ENCODE assay signal across 1 cellular context in genomic region chr5:173917788-173918786, GRCh38.
TF ChIP-seq lines count a peak whose summit lies in the region.

No MANE protein-coding gene starts in this region.

TF ChIP-seq in K562, 482 proteins besides CTCF, POLR2A, EP300 and RAD21 (continued from another document and continues in another):
- TF ChIP-seq DLX4 (CRISPR knock-in tag; IDR thresholded peaks at IDR 0.05) (no peak), RFX1 (IDR thresholded peaks at IDR 0.05) (no peak), ATF1 (CRISPR knock-in tag; IDR thresholded peaks at IDR 0.05) (no peak), ATF1 (tag; IDR thresholded peaks at IDR 0.05) (peak; percentile 64), RB1 (IDR thresholded peaks at IDR 0.05; ENCODE audit: low read depth) (peak; percentile 68; the same call in 1 of the 2 replicates), CHAMP1 (IDR thresholded peaks at IDR 0.05) (no peak), ATF6 (CRISPR knock-in tag; IDR thresholded peaks at IDR 0.05) (no peak), ZZZ3 (IDR thresholded peaks at IDR 0.05) (no peak; the same call in 1 of the 2 replicates), ZNF586 (CRISPR knock-in tag; conservative IDR thresholded peaks at IDR 0.05) (no peak), DMBX1 (CRISPR knock-in tag; IDR thresholded peaks at IDR 0.05; ENCODE audit: borderline replicate concordance) (no peak), FOXJ2 (tag; IDR thresholded peaks at IDR 0.05) (peak; percentile 18; the same call in 1 of the 2 replicates), PATZ1 (CRISPR knock-in tag; IDR thresholded peaks at IDR 0.05; ENCODE audit: borderline replicate concordance) (no peak), MAFF (IDR thresholded peaks at IDR 0.05; ENCODE audit: low read length) (peak; percentile 79), ZNF507 (tag; conservative IDR thresholded peaks at IDR 0.05) (no peak), MITF (IDR thresholded peaks at IDR 0.05) (no peak), RNF2 (IDR thresholded peaks at IDR 0.05) (no peak), ZBTB2 (IDR thresholded peaks at IDR 0.05) (0 out of 2 replicates have a peak, but pooled peaks have one; percentile 6), HIVEP1 (CRISPR knock-in tag; IDR thresholded peaks at IDR 0.05) (no peak), NCOA6 (IDR thresholded peaks at IDR 0.05) (no peak), ZNF175 (CRISPR knock-in tag; IDR thresholded peaks at IDR 0.05; ENCODE audit: low read depth) (no peak), RBM15 (IDR thresholded peaks at IDR 0.05; ENCODE audit: insufficient read depth, low read length) (no peak), PTRF (tag; IDR thresholded peaks at IDR 0.05) (no peak), CBX2 (IDR thresholded peaks at IDR 0.05; ENCODE audit: insufficient read depth, low read length, poor library complexity, severe bottlenecking) (no peak), TRIM25 (IDR thresholded peaks at IDR 0.05; ENCODE audit: borderline replicate concordance) (no peak), ID3 (CRISPR knock-in tag; IDR thresholded peaks at IDR 0.05) (no peak), ID3 (tag; IDR thresholded peaks at IDR 0.05) (no peak), NBN (IDR thresholded peaks at IDR 0.05; ENCODE audit: low read depth) (peak; percentile 60; the same call in 1 of the 2 replicates), REST (CRISPR knock-in tag; IDR thresholded peaks at IDR 0.05; ENCODE audit: low read depth) (no peak), TAL1 (IDR thresholded peaks at IDR 0.05) (0 out of 2 replicates have a peak, but pooled peaks have one; percentile 3), RHOXF2B (CRISPR knock-in tag; conservative IDR thresholded peaks at IDR 0.05) (no peak), HNRNPUL1 (IDR thresholded peaks at IDR 0.05; ENCODE audit: low read length) (no peak), WHSC1 (IDR thresholded peaks at IDR 0.05; ENCODE audit: low read length) (no peak), KDM5B (IDR thresholded peaks at IDR 0.05; ENCODE audit: insufficient replicate concordance, low read depth, low read length) (peak; percentile 93), ZMIZ1 (IDR thresholded peaks at IDR 0.05; ENCODE audit: low read depth in 2 of 2, low read length in 2 of 2) (no peak), ZEB2 (IDR thresholded peaks at IDR 0.05) (no peak; the same call in 1 of the 2 replicates), DIDO1 (tag; IDR thresholded peaks at IDR 0.05; ENCODE audit: low read depth) (no peak), POLR2AphosphoS2 (IDR thresholded peaks at IDR 0.05; ENCODE audit: low read length) (no peak), GABPB2 (CRISPR knock-in tag; conservative IDR thresholded peaks at IDR 0.05) (no peak), MBD1 (CRISPR knock-in tag; IDR thresholded peaks at IDR 0.05) (no peak)
